In genomic region chr11:45857834-45858492, GRCh38 we compare ENCODE assay signal across 8 cellular contexts. TPM values are rescaled to one million over a fixed set of nuclear protein-coding genes. Genes with fewer than 3 reads are reported as not detected.
DNase-seq lines count a peak whose midpoint lies in the region; ATAC-seq, FAIRE-seq and TF ChIP-seq lines count a peak whose summit lies in the region.

No MANE protein-coding gene starts in this region.

- 42% methylated on average over 4 of the region's 4 CpGs for WGBS in right cardiac atrium
- WGBS in smooth muscle cell (ENCODE audit: low lambda C conversion rate), result 88% methylated on average over 4 of the region's 4 CpGs

- ATAC-seq in right cardiac atrium (peak; percentile 58 to 72), HG02870 (IDR thresholded peaks at IDR 0.05; ENCODE audit: unreplicated experiment) (no peak), HG03159 (IDR thresholded peaks at IDR 0.05; ENCODE audit: unreplicated experiment) (no peak), HG02798 (IDR thresholded peaks at IDR 0.05; ENCODE audit: poor library complexity, unreplicated experiment) (no peak)

- peak overlapping the region; percentile 10 for H3K4me2 ChIP-seq in smooth muscle cell

- H2AFZ ChIP-seq in smooth muscle cell (ENCODE audit: low read depth), result no peak overlapping the region

- H3K4me1 ChIP-seq in right cardiac atrium (ENCODE audit: control insufficient read depth, insufficient read depth, low read length) (peaks cover 35% of the 10 kb centered on the region), smooth muscle cell (ENCODE audit: low read depth) (peaks cover 14% of the 10 kb centered on the region)

- H3K9ac ChIP-seq in smooth muscle cell (ENCODE audit: low read depth), result peak overlapping the region; percentile 74

- TF ChIP-seq CTCF in smooth muscle cell (IDR thresholded peaks at IDR 0.05; ENCODE audit: borderline replicate concordance, insufficient read depth, poor library complexity, severe bottlenecking) (no peak), D721Med (IDR thresholded peaks at IDR 0.05; ENCODE audit: insufficient read depth, missing control alignments) (no peak)

- no peaks in the 10 kb centered on the region for H3K9me3 ChIP-seq in right cardiac atrium (ENCODE audit: control insufficient read depth, low read length)
- H3K9me3 ChIP-seq in smooth muscle cell (replicated peaks; ENCODE audit: low read depth), result no peaks in the 10 kb centered on the region

- DNase-seq in HT1080 (ENCODE audit: low read depth) (peak; percentile 41), right cardiac atrium (peak; percentile 44 to 77 (median 76)), smooth muscle cell (lab: John Stamatoyannopoulos, UW; ENCODE audit: unreplicated experiment) (no peak), D721Med (ENCODE audit: insufficient read length, low spot score) (no peak)

- no peak for FAIRE-seq in D721Med (lab: Jason Lieb, UNC)

- H3K27ac ChIP-seq in angular gyrus (ENCODE audit: low read depth, low read length) (peak overlapping the region; percentile 80), right cardiac atrium (ENCODE audit: low read length) (peak overlapping the region; percentile 94), smooth muscle cell (ENCODE audit: low read depth) (peak overlapping the region; percentile 91)

- intact Hi-C loops in right cardiac atrium (cut with DNase I), result no loop called here

- H3K79me2 ChIP-seq in smooth muscle cell (ENCODE audit: low read depth), result peaks cover 22% of the 10 kb centered on the region

- H3K4me3 ChIP-seq in right cardiac atrium (ENCODE audit: low read length) (no peak overlapping the region), smooth muscle cell (no peak overlapping the region)

- H3K36me3 ChIP-seq in smooth muscle cell (ENCODE audit: low read depth), result peaks cover 8% of the 10 kb centered on the region

- H4K20me1 ChIP-seq in smooth muscle cell (ENCODE audit: low read depth), result peaks cover 75% of the 10 kb centered on the region

- H3F3A ChIP-seq in smooth muscle cell (ENCODE audit: low read depth), result peaks cover 16% of the 10 kb centered on the region

- no peaks in the 10 kb centered on the region for H3K27me3 ChIP-seq in right cardiac atrium (ENCODE audit: control insufficient read depth, insufficient read depth)
- no peaks in the 10 kb centered on the region for H3K27me3 ChIP-seq in smooth muscle cell (ENCODE audit: low read depth)

RNA-seq across cellular contexts. Expression of gene CRY2, which starts 10.7 kb away (rescaled TPM):
- 3.9 and 4.1 TPM in 2 replicates for total RNA-seq in HT1080 (2014; rRNA removed; shearing (Covaris generic))
- 2.6 and 3.5 TPM in 2 replicates for polyA plus RNA-seq in HT1080 (2015; cell fraction: cytosol; rRNA removed)
- polyA plus RNA-seq in HT1080 (2015; cell fraction: nucleus; rRNA removed), result 13.6 and 17.2 TPM in 2 replicates
- 10 to 100 TPM; 67.7 to 82.1 (median 74.4) TPM for total RNA-seq in right cardiac atrium
- polyA plus RNA-seq in right cardiac atrium, result 34.3 TPM
- 26.1 and 27.7 TPM in 2 replicates for total RNA-seq in smooth muscle cell
- 23.3 and 30.3 TPM in 2 replicates for polyA plus RNA-seq in smooth muscle cell

RNA-seq across cellular contexts. Expression of gene MAPK8IP1, which starts 27.5 kb away (rescaled TPM):
- 21.2 and 24.0 TPM in 2 replicates for total RNA-seq in HT1080 (2014; rRNA removed; shearing (Covaris generic))
- polyA plus RNA-seq in HT1080 (2015; cell fraction: cytosol; rRNA removed), result 7.6 and 8.3 TPM in 2 replicates
- polyA plus RNA-seq in HT1080 (2015; cell fraction: nucleus; rRNA removed), result 3.5 and 4.9 TPM in 2 replicates
- 1 to 10 TPM; 5.8 to 7.4 (median 6.3) TPM for total RNA-seq in right cardiac atrium
- 6.4 TPM for polyA plus RNA-seq in right cardiac atrium
- total RNA-seq in smooth muscle cell, result 3.9 and 8.1 TPM in 2 replicates
- 4.9 and 5.2 TPM in 2 replicates for polyA plus RNA-seq in smooth muscle cell

RNA-seq across cellular contexts. Expression of gene FREY1, which starts 49.1 kb away (rescaled TPM):
- total RNA-seq in HT1080 (2014; rRNA removed; shearing (Covaris generic)), result 0.76 and 0.97 TPM in 2 replicates
- 0.47 TPM in 1 of 2 replicates, not detected in the other for polyA plus RNA-seq in HT1080 (2015; cell fraction: cytosol; rRNA removed)
- 0.76 and 1.4 TPM in 2 replicates for polyA plus RNA-seq in HT1080 (2015; cell fraction: nucleus; rRNA removed)
- total RNA-seq in right cardiac atrium (under 1 TPM in 3 of 4 donors, not detected in 1; 0.42 to 0.68 (median 0.50) TPM), smooth muscle cell (0.22 and 3.6 TPM in 2 replicates)
- polyA plus RNA-seq in right cardiac atrium (0.18 TPM), smooth muscle cell (0.57 TPM in 1 of 2 replicates, not detected in the other)

RNA-seq across cellular contexts. Expression of gene SLC35C1, which starts 53.0 kb away (rescaled TPM):
- total RNA-seq in HT1080 (2014; rRNA removed; shearing (Covaris generic)), result 4.9 and 11.7 TPM in 2 replicates
- 10.8 and 12.0 TPM in 2 replicates for polyA plus RNA-seq in HT1080 (2015; cell fraction: cytosol; rRNA removed)
- 4.0 and 8.7 TPM in 2 replicates for polyA plus RNA-seq in HT1080 (2015; cell fraction: nucleus; rRNA removed)
- total RNA-seq in right cardiac atrium, result 10 to 100 TPM in 1 of 4 donors, 1 to 10 TPM in 3; 7.6 to 11.4 (median 9.0) TPM
- 7.3 TPM for polyA plus RNA-seq in right cardiac atrium
- total RNA-seq in smooth muscle cell, result 5.6 and 8.9 TPM in 2 replicates
- polyA plus RNA-seq in smooth muscle cell, result 25.7 and 32.7 TPM in 2 replicates

RNA-seq across cellular contexts. Expression of gene PEX16, which starts 59.7 kb away (rescaled TPM):
- total RNA-seq in HT1080 (2014; rRNA removed; shearing (Covaris generic)), result 37.3 and 46.0 TPM in 2 replicates
- 26.5 and 30.3 TPM in 2 replicates for polyA plus RNA-seq in HT1080 (2015; cell fraction: cytosol; rRNA removed)
- polyA plus RNA-seq in HT1080 (2015; cell fraction: nucleus; rRNA removed), result 32.1 and 34.7 TPM in 2 replicates
- total RNA-seq in right cardiac atrium (10 to 100 TPM; 14.3 to 17.7 (median 15.9) TPM), smooth muscle cell (10.5 and 14.9 TPM in 2 replicates)
- polyA plus RNA-seq in right cardiac atrium (16.7 TPM), smooth muscle cell (24.4 and 30.2 TPM in 2 replicates)

Comparison
In these comparisons a context has a peak if more than half of its experiments do, and no peak if none do; other contexts are left out.
1. DNase-seq: peak in HT1080 (single experiment) and right cardiac atrium (3 of 3); none in smooth muscle cell (single experiment) and D721Med (single experiment).
2. ATAC-seq: peak in right cardiac atrium (2 of 2); none in HG02870 (single experiment), HG03159 (single experiment) and HG02798 (single experiment).
3. Peak in every context shown above with its lines, with median percentiles within 50 percentile points of each other: H3K27ac ChIP-seq.